Comparison of ENCODE assay signal across 8 cellular contexts in the genomic region with DNA sequence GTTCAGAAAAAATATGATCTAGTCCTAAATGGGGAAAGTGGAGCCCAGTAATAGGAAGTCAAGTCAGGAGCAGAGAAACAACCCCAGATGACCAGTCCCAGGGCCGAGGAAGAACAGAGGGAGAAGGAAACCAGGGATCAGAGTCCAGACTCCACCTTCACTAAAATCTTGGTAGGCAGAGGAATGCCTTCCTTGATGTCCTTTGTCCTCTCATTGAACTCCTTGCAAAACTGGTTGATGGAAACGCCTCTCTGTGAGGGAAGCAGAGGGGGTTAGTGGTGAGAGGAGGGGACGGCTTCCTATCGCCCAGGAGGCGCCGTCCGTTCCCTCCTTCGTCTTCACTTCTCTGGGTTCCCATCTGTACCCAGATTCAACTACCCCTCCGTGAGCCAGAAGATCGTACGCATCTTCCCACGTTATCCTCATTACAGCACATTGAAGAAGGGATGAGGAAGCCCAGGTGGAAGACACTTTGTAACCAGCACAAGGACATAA. TPM values are rescaled to one million over a fixed set of nuclear protein-coding genes. Genes with fewer than 3 reads are reported as not detected.
DNase-seq lines count a peak whose midpoint lies in the region; ATAC-seq lines count a peak whose summit lies in the region.

No MANE protein-coding gene starts in this region.

- H3K9ac ChIP-seq in iPS-18a (ENCODE audit: low read length) = peak overlapping the region; percentile 95

- POLR2A ChIA-PET in activated CD4-positive, alpha-beta memory T cell treated with anti-CD3 and anti-CD28 coated beads, Interleukin-2, amount 10 ng/mL, durations not matched to agents 7 days and 5 days (lab: Charles Lee) = interaction anchor here (0.9 to 2.3 kb wide), 14 partner anchors 17 to 402 kb away, joined by 3 to 17 read pairs (median 5); a partner anchor contains a TSS

- peaks cover 10% of the 10 kb centered on the region for H3K36me3 Mint-ChIP-seq in activated CD4-positive, alpha-beta memory T cell treated with anti-CD3 and anti-CD28 coated beads, Interleukin-2, amount 10 ng/mL, durations not matched to agents 7 days and 5 days (ENCODE audit: low read depth)

- H3K4me1 ChIP-seq in iPS-18a (ENCODE audit: control insufficient read depth, low read depth, low read length) = no peaks in the 10 kb centered on the region

- no peaks in the 10 kb centered on the region for H3K27me3 ChIP-seq in iPS-18a (ENCODE audit: control insufficient read depth, insufficient read depth, low read length)

- peaks cover 24% of the 10 kb centered on the region for H3K4me1 Mint-ChIP-seq in activated CD4-positive, alpha-beta memory T cell treated with anti-CD3 and anti-CD28 coated beads, Interleukin-2, amount 10 ng/mL, durations not matched to agents 7 days and 5 days
- H3K4me1 Mint-ChIP-seq in stimulated activated naive CD8-positive, alpha-beta T cell treated with anti-CD3 and anti-CD28 coated beads, Interleukin-15, amount 100 ng/mL, for 72 hours = peaks cover 32% of the 10 kb centered on the region

- H3K9me3 ChIP-seq in iPS-18a (ENCODE audit: control insufficient read depth, low read depth, low read length) = no peaks in the 10 kb centered on the region

- peaks cover under 1% of the 10 kb centered on the region for H3K9me3 Mint-ChIP-seq in activated CD4-positive, alpha-beta memory T cell treated with anti-CD3 and anti-CD28 coated beads, Interleukin-2, amount 10 ng/mL, durations not matched to agents 7 days and 5 days
- H3K9me3 Mint-ChIP-seq in stimulated activated naive CD8-positive, alpha-beta T cell treated with anti-CD3 and anti-CD28 coated beads, Interleukin-15, amount 100 ng/mL, for 72 hours = peaks cover 3 to 5% of the 10 kb centered on the region in 2 donors

- peak overlapping the region; percentile 94 for H3K4me3 ChIP-seq in iPS-18a (ENCODE audit: low read length)

- CTCF ChIA-PET in activated CD4-positive, alpha-beta memory T cell treated with anti-CD3 and anti-CD28 coated beads, Interleukin-2, amount 10 ng/mL, durations not matched to agents 7 days and 5 days (lab: Charles Lee) = interaction anchor here (0.7 to 3.2 kb wide), 23 partner anchors 7 to 404 kb away, joined by 3 to 25 read pairs (median 8); a partner anchor contains a TSS

- H3K27ac ChIP-seq in iPS-18a (ENCODE audit: low read length) = peak overlapping the region; percentile 100

- peak; percentile 61 for DNase-seq in DMS53 (lab: John Stamatoyannopoulos, UW)
- DNase-seq in DMS53 treated with DMSO at 0.1 percent for 48 hours (lab: John Stamatoyannopoulos, UW; ENCODE audit: unreplicated experiment) = no peak
- no peak for DNase-seq in activated CD4-positive, alpha-beta memory T cell treated with anti-CD3 and anti-CD28 coated beads, Interleukin-2, amount 10 ng/mL, durations not matched to agents 7 days and 5 days
- DNase-seq in stimulated activated naive CD8-positive, alpha-beta T cell treated with anti-CD3 and anti-CD28 coated beads, Interleukin-15, amount 100 ng/mL, for 72 hours = no peak
- DNase-seq in HuH-7 (ENCODE audit: low spot score) = no peak
- no peak for DNase-seq in HuH-7.5 (ENCODE audit: low spot score)

- peak overlapping the region; percentile 89 for H3K27ac Mint-ChIP-seq in activated CD4-positive, alpha-beta memory T cell treated with anti-CD3 and anti-CD28 coated beads, Interleukin-2, amount 10 ng/mL, durations not matched to agents 7 days and 5 days
- peak overlapping the region; percentile 99 to 100 for H3K27ac Mint-ChIP-seq in stimulated activated naive CD8-positive, alpha-beta T cell treated with anti-CD3 and anti-CD28 coated beads, Interleukin-15, amount 100 ng/mL, for 72 hours

- H3K4me3 Mint-ChIP-seq in activated CD4-positive, alpha-beta memory T cell treated with anti-CD3 and anti-CD28 coated beads, Interleukin-2, amount 10 ng/mL, durations not matched to agents 7 days and 5 days = peak overlapping the region; percentile 88
- peak overlapping the region; percentile 92 to 94 for H3K4me3 Mint-ChIP-seq in stimulated activated naive CD8-positive, alpha-beta T cell treated with anti-CD3 and anti-CD28 coated beads, Interleukin-15, amount 100 ng/mL, for 72 hours

- ATAC-seq in stimulated activated naive CD8-positive, alpha-beta T cell treated with anti-CD3 and anti-CD28 coated beads, Interleukin-15, amount 100 ng/mL, for 72 hours = no peak
- no peak for ATAC-seq in GM21529 (IDR thresholded peaks at IDR 0.05; ENCODE audit: unreplicated experiment)

- no peaks in the 10 kb centered on the region for H3K27me3 Mint-ChIP-seq in activated CD4-positive, alpha-beta memory T cell treated with anti-CD3 and anti-CD28 coated beads, Interleukin-2, amount 10 ng/mL, durations not matched to agents 7 days and 5 days
- no peaks in the 10 kb centered on the region for H3K27me3 Mint-ChIP-seq in stimulated activated naive CD8-positive, alpha-beta T cell treated with anti-CD3 and anti-CD28 coated beads, Interleukin-15, amount 100 ng/mL, for 72 hours

- H3K36me3 ChIP-seq in iPS-18a (ENCODE audit: control insufficient read depth, low read depth, low read length) = peaks cover 24% of the 10 kb centered on the region

RNA-seq across cellular contexts. Expression of a gene that starts 0.6 kb away (rescaled TPM):
- 10 to 100 TPM; 44.2 to 55.3 TPM for total RNA-seq in activated CD4-positive, alpha-beta memory T cell treated with anti-CD3 and anti-CD28 coated beads, Interleukin-2, amount 10 ng/mL, durations not matched to agents 7 days and 5 days

RNA-seq across cellular contexts. Expression of a gene that starts 17.2 kb away (rescaled TPM):
- total RNA-seq in activated CD4-positive, alpha-beta memory T cell treated with anti-CD3 and anti-CD28 coated beads, Interleukin-2, amount 10 ng/mL, durations not matched to agents 7 days and 5 days = under 1 TPM in 1 of 2 experiments, not detected in 1; 0.20 TPM

RNA-seq across cellular contexts. Expression of a gene that starts 28.6 kb away (rescaled TPM):
- 1 to 10 TPM; 6.8 to 7.5 TPM for total RNA-seq in activated CD4-positive, alpha-beta memory T cell treated with anti-CD3 and anti-CD28 coated beads, Interleukin-2, amount 10 ng/mL, durations not matched to agents 7 days and 5 days

RNA-seq across cellular contexts. Expression of a gene that starts 42.2 kb away (rescaled TPM):
- total RNA-seq in activated CD4-positive, alpha-beta memory T cell treated with anti-CD3 and anti-CD28 coated beads, Interleukin-2, amount 10 ng/mL, durations not matched to agents 7 days and 5 days = 10 to 100 TPM; 59.3 to 60.6 TPM
